In genomic region chr15:40336129-40337122, GRCh38 we compare ENCODE assay signal across 11 cellular contexts. TPM values are rescaled to one million over a fixed set of nuclear protein-coding genes. Genes with fewer than 3 reads are reported as not detected.
DNase-seq lines count a peak whose midpoint lies in the region; ATAC-seq and TF ChIP-seq lines count a peak whose summit lies in the region.
"Had no signal": no experiment of that assay in that cellular context is flagged by ENCODE, and none has a peak within 500 bp of the region (broad histone marks: within the 10 kb centered on the region; RNA-seq: fewer than 3 reads in every experiment).

No MANE protein-coding gene starts in this region.

- intact Hi-C loops in ovary (cut with DNase I): no loop called here

- H3K36me3 ChIP-seq in ovary: no peaks in the 10 kb centered on the region

- no peak for TF ChIP-seq POLR2A in ovary (IDR thresholded peaks at IDR 0.05)

- WGBS in ovary, 3 donors: 88 to 92% (median 91%) methylated on average over 14 to 18 of the region's 18 CpGs

- ATAC-seq in GM19351 (IDR thresholded peaks at IDR 0.05; ENCODE audit: unreplicated experiment) (no peak), GM18870 (IDR thresholded peaks at IDR 0.05; ENCODE audit: unreplicated experiment) (no peak)
- ATAC-seq: A549; activated T-cell treated with anti-CD3 and anti-CD28 coated beads, Interleukin-2, amount 50 U/mL, for 4 hours had no signal

- DNase-seq in NCI-H2081 (lab: John Stamatoyannopoulos, UW) (peak; percentile 24 to 30), NCI-H2081 treated with DMSO at 0.1 percent for 48 hours (lab: John Stamatoyannopoulos, UW) (no peak), NCI-H1694 (lab: John Stamatoyannopoulos, UW) (peak; percentile 69), cerebellar cortex (ENCODE audit: low spot score) (peak; percentile 57), ovary (no peak)
- DNase-seq: activated T-cell treated with anti-CD3 and anti-CD28 coated beads, Interleukin-2, amount 50 U/mL, for 4 hours had no signal

- no peak for TF ChIP-seq EP300 in ovary (IDR thresholded peaks at IDR 0.05)

- H3K27me3 ChIP-seq in ovary: no peaks in the 10 kb centered on the region

- no peaks in the 10 kb centered on the region for H3K9me3 ChIP-seq in ovary
- H3K9me3 ChIP-seq: A549 had no signal

- no peak for TF ChIP-seq CTCF in ovary (IDR thresholded peaks at IDR 0.05)

- peaks cover 26% of the 10 kb centered on the region for H3K4me1 ChIP-seq in ovary (ENCODE audit: insufficient read depth)

- no peak overlapping the region for H3K4me3 ChIP-seq in skin epidermis
- no peak overlapping the region for H3K4me3 ChIP-seq in ovary
- H3K4me3 ChIP-seq: A549 had no signal

- H3K27ac ChIP-seq in skin epidermis (peak overlapping the region in 12 of 21 experiments; percentile 14 to 87 (median 62)), ovary (no peak overlapping the region)

RNA-seq across cellular contexts. Expression of gene CCDC9B, which starts 4.3 kb away (rescaled TPM):
- total RNA-seq in ovary: 10 to 100 TPM in 4 of 7 donors, 1 to 10 TPM in 3; 1.8 to 22.2 (median 12.7) TPM
- 1 to 10 TPM; 2.9 to 4.3 TPM for polyA plus RNA-seq in ovary

RNA-seq across cellular contexts. Expression of gene INAFM2, which starts 12.9 kb away (rescaled TPM):
- total RNA-seq in ovary: 10 to 100 TPM in 6 of 7 donors, 1 to 10 TPM in 1; 8.1 to 50.6 (median 30.6) TPM
- polyA plus RNA-seq in ovary: 10 to 100 TPM in 1 of 2 donors, 1 to 10 TPM in 1; 7.4 to 31.2 TPM

RNA-seq across cellular contexts. Expression of gene PHGR1, which starts 14.4 kb away (rescaled TPM):
- total RNA-seq in ovary: 1 to 10 TPM in 1 of 7 donors, not detected in 6; 4.5 TPM
- polyA plus RNA-seq in ovary: under 1 TPM in 1 of 2 donors, not detected in 1; 0.96 TPM
- total RNA-seq: M059J had no signal
- polyA plus RNA-seq: A549 had no signal

RNA-seq across cellular contexts. Expression of gene DISP2, which starts 21.6 kb away (rescaled TPM):
- total RNA-seq in ovary: 10 to 100 TPM in 1 of 7 donors, 1 to 10 TPM in 3, under 1 TPM in 1, not detected in 2; 0.48 to 12.9 (median 1.5) TPM
- 1 to 10 TPM; 2.3 to 8.2 TPM for polyA plus RNA-seq in ovary

RNA-seq across cellular contexts. Expression of gene PLCB2, which starts 28.7 kb away (rescaled TPM):
- 10 to 100 TPM in 1 of 7 donors, 1 to 10 TPM in 6; 1.9 to 13.9 (median 6.0) TPM for total RNA-seq in ovary
- 1 to 10 TPM; 3.2 to 8.6 TPM for polyA plus RNA-seq in ovary
- total RNA-seq: M059J had no signal

Comparison
In these comparisons a context has a peak if more than half of its experiments do, and no peak if none do; other contexts are left out.
1. DNase-seq: peak in NCI-H2081 (2 of 2), NCI-H1694 (single experiment) and cerebellar cortex (single experiment); none in NCI-H2081 treated with DMSO at 0.1 percent for 48 hours (single experiment) and ovary (0 of 5).
2. H3K27ac ChIP-seq: peak in skin epidermis (12 of 21); none in ovary (0 of 2).